In genomic region chrX:151505796-151506195, GRCh38 we compare ENCODE assay signal across 8 cellular contexts. TPM values are rescaled to one million over a fixed set of nuclear protein-coding genes. Genes with fewer than 3 reads are reported as not detected.
DNase-seq lines count a peak whose midpoint lies in the region; ATAC-seq and TF ChIP-seq lines count a peak whose summit lies in the region.

No MANE protein-coding gene starts in this region.

- TF ChIP-seq CTCF in GM12872 (IDR thresholded peaks at IDR 0.05; ENCODE audit: insufficient read depth, low read depth, low read length) (peak; percentile 50), fibroblast of the aortic adventitia (IDR thresholded peaks at IDR 0.05; ENCODE audit: insufficient read depth, low read length) (peak; percentile 32), tibial artery (IDR thresholded peaks at IDR 0.05) (no peak), lower leg skin (IDR thresholded peaks at IDR 0.05) (no peak)

- no peak for ATAC-seq in HG03439 (IDR thresholded peaks at IDR 0.05; ENCODE audit: unreplicated experiment)

- WGBS in lower leg skin, 2 donors, result 55 to 58% methylated on average over 2 of the region's 2 CpGs

- intact Hi-C loops in tibial artery (cut with DNase I; ENCODE audit: low total_unique reads) (no loop called here), lower leg skin (cut with DNase I; ENCODE audit: low total_unique reads) (no loop called here)

- H3K4me3 ChIP-seq in fibroblast of the aortic adventitia (ENCODE audit: low read depth, low read length) (no peak overlapping the region), tibial artery (no peak overlapping the region), lower leg skin (ENCODE audit: low read depth, poor library complexity, severe bottlenecking) (no peak overlapping the region)

- H3K9me3 ChIP-seq in tibial artery, result no peaks in the 10 kb centered on the region

- no peak for TF ChIP-seq POLR2A in lower leg skin (IDR thresholded peaks at IDR 0.05)

- no peaks in the 10 kb centered on the region for H3K27me3 ChIP-seq in tibial artery

- no peaks in the 10 kb centered on the region for H3K4me1 ChIP-seq in tibial artery

- no peak overlapping the region for H3K27ac ChIP-seq in tibial artery

- DNase-seq in COR-L47 (lab: John Stamatoyannopoulos, UW) (peak; percentile 1), NCI-H460 (ENCODE audit: extremely low read depth, low read depth) (peak; percentile 33), fibroblast of the aortic adventitia (ENCODE audit: low read depth) (peak; percentile 8), NCI-H526 treated with DMSO at 0.1 percent for 48 hours (lab: John Stamatoyannopoulos, UW) (no peak), tibial artery (no peak), lower leg skin (ENCODE audit: low spot score in 2 of 2) (no peak)

- no peaks in the 10 kb centered on the region for H3K36me3 ChIP-seq in tibial artery

RNA-seq across cellular contexts. Expression of gene PASD1, which starts 57.7 kb away (rescaled TPM):
- total RNA-seq in NCI-H460 (2014; rRNA removed; shearing (Covaris generic)), result not detected in 2 replicates
- not detected in 2 replicates for polyA plus RNA-seq in NCI-H460 (2014; cell fraction: nucleus; rRNA removed)
- total RNA-seq in fibroblast of the aortic adventitia (ENCODE audit: low replicate concordance) (not detected in 2 replicates), lower leg skin (not detected)

Comparison
In these comparisons a context has a peak if more than half of its experiments do, and no peak if none do; other contexts are left out.
1. DNase-seq: peak in COR-L47 (single experiment), NCI-H460 (single experiment) and fibroblast of the aortic adventitia (single experiment); none in NCI-H526 treated with DMSO at 0.1 percent for 48 hours (single experiment), tibial artery (0 of 2) and lower leg skin (0 of 2).
2. CTCF ChIP-seq: peak in GM12872 (single experiment) and fibroblast of the aortic adventitia (single experiment); none in tibial artery (0 of 2) and lower leg skin (0 of 3).